ENCODE assay signal across 8 cellular contexts in genomic region chr10:4067552-4068254, GRCh38.
DNase-seq lines count a peak whose midpoint lies in the region; ATAC-seq and TF ChIP-seq lines count a peak whose summit lies in the region.

No MANE protein-coding gene starts in this region.

- H3K4me1 ChIP-seq in thyroid gland, result no peaks in the 10 kb centered on the region

- intact Hi-C loops in thyroid gland (cut with DNase I), result no loop called here

- peak; percentile 82 for DNase-seq in CD1c-positive myeloid dendritic cell (ENCODE audit: extremely low spot score)
- peak; percentile 61 for DNase-seq in KBM-7
- no peak for DNase-seq in islet precursor cell
- no peak for DNase-seq in thyroid gland

- no peak for TF ChIP-seq POLR2A in thyroid gland (IDR thresholded peaks at IDR 0.05)

- in situ Hi-C loops in KBM-7 (cut with MboI; ENCODE audit: low pct_unique_long_range_greater_than_20kb, low sequenced_read_pairs), result no loop called here

- ATAC-seq in GM19463 (IDR thresholded peaks at IDR 0.05; ENCODE audit: unreplicated experiment) (peak; percentile 59), esophagus mucosa (peak; percentile 64), HG03025 (IDR thresholded peaks at IDR 0.05; ENCODE audit: low FRiP score, unreplicated experiment) (no peak), GM19324 (IDR thresholded peaks at IDR 0.05; ENCODE audit: low FRiP score, unreplicated experiment) (no peak)

- H3K9me3 ChIP-seq in thyroid gland, result no peaks in the 10 kb centered on the region

- H3K27ac ChIP-seq in thyroid gland, result no peak overlapping the region

- WGBS in thyroid gland, 2 donors, result 68 to 79% methylated on average over 8 of the region's 8 CpGs

- no peak overlapping the region for H3K4me3 ChIP-seq in thyroid gland (replicated peaks in 1 of 3)

- no peaks in the 10 kb centered on the region for H3K36me3 ChIP-seq in thyroid gland

- no peaks in the 10 kb centered on the region for H3K27me3 ChIP-seq in thyroid gland

- TF ChIP-seq CTCF in thyroid gland (IDR thresholded peaks at IDR 0.05), result no peak

Comparison
In these comparisons a context has a peak if more than half of its experiments do, and no peak if none do; other contexts are left out.
1. DNase-seq: peak in CD1c-positive myeloid dendritic cell (single experiment) and KBM-7 (single experiment); none in islet precursor cell (single experiment) and thyroid gland (0 of 2).
2. ATAC-seq: peak in GM19463 (single experiment) and esophagus mucosa (single experiment); none in HG03025 (single experiment) and GM19324 (single experiment).